Comparison of ENCODE assay signal across 34 cellular contexts in genomic region chr19:2998642-2999041, GRCh38. TPM values are rescaled to one million over a fixed set of nuclear protein-coding genes. Genes with fewer than 3 reads are reported as not detected.
"Had no signal": no experiment of that assay in that cellular context is flagged by ENCODE, and none has a peak within 500 bp of the region (broad histone marks: within the 10 kb centered on the region; RNA-seq: fewer than 3 reads in every experiment).

No MANE protein-coding gene starts in this region.

- FAIRE-seq: astrocyte, bronchial epithelial cell had no signal

- H3K27me3 ChIP-seq: adrenal gland, ascending aorta, body of pancreas, brain microvascular endothelial cell, breast epithelium, cardiac muscle cell had no signal

- ATAC-seq: activated naive CD4-positive, alpha-beta T cell treated with anti-CD3 and anti-CD28 coated beads, Interleukin-2, amount 50 U/mL, for 72 hours; activated naive CD8-positive, alpha-beta T cell treated with anti-CD3 and anti-CD28 coated beads, Interleukin-2, amount 50 U/mL, for 24 hours; activated T-cell treated with anti-CD3 and anti-CD28 coated beads, Interleukin-2, amount 50 U/mL, for 4 hours; activated T-cell treated with anti-CD3 and anti-CD28 coated beads, Interleukin-2, amount 50 U/mL, for 72 hours; activated T-helper 17 cell treated with anti-CD3 and anti-CD28 coated beads, Interleukin-2, amount 50 U/mL, for 72 hours; body of pancreas had no signal

- H3K4me3 ChIP-seq: adrenal gland, ascending aorta, body of pancreas, breast epithelium, cardiac muscle cell had no signal

- H3K36me3 ChIP-seq: brain microvascular endothelial cell had no signal

- H3K4me1 ChIP-seq: adrenal gland, ascending aorta, body of pancreas, breast epithelium had no signal

- DNase-seq: activated effector memory CD4-positive, alpha-beta T cell treated with anti-CD3 and anti-CD28 coated beads, Interleukin-2, amount 50 U/mL, for 16 hours; activated effector memory CD4-positive, alpha-beta T cell treated with Interleukin-2 at 50 U/mL for 16 hours; activated gamma-delta T cell; activated gamma-delta T cell treated with Interleukin-2 at 50 U/mL for 16 hours; activated naive CD4-positive, alpha-beta T cell; activated naive CD4-positive, alpha-beta T cell treated with anti-CD3 and anti-CD28 coated beads for 36 hours; activated naive CD4-positive, alpha-beta T cell treated with anti-CD3 and anti-CD28 coated beads, Interleukin-2, amount 10 ng/mL, durations not matched to agents 7 days and 5 days; activated naive CD4-positive, alpha-beta T cell treated with anti-CD3 and anti-CD28 coated beads, Interleukin-2, amount 50 U/mL, for 16 hours; activated naive CD4-positive, alpha-beta T cell treated with Interleukin-2 at 50 U/mL for 16 hours; activated naive CD8-positive, alpha-beta T cell treated with anti-CD3 and anti-CD28 coated beads for 36 hours; activated naive CD8-positive, alpha-beta T cell treated with anti-CD3 and anti-CD28 coated beads, Interleukin-2, amount 10 ng/mL, durations not matched to agents 7 days and 5 days; activated naive CD8-positive, alpha-beta T cell treated with anti-CD3 and anti-CD28 coated beads, Interleukin-2, amount 50 U/mL, for 24 hours; activated T-cell treated with anti-CD3 and anti-CD28 coated beads, Interleukin-2, amount 50 U/mL, for 1 hour; activated T-cell treated with anti-CD3 and anti-CD28 coated beads, Interleukin-2, amount 50 U/mL, for 24 hours; activated T-cell treated with anti-CD3 and anti-CD28 coated beads, Interleukin-2, amount 50 U/mL, for 4 hours; activated T-cell treated with anti-CD3 and anti-CD28 coated beads, Interleukin-2, amount 50 U/mL, for 48 hours; activated T-cell treated with anti-CD3 and anti-CD28 coated beads, Interleukin-2, amount 50 U/mL, for 72 hours; adrenal gland; amniotic stem cell; amygdala; anterior cingulate cortex; aorta; body of pancreas; brain microvascular endothelial cell; caudate nucleus; central memory CD4-positive, alpha-beta T cell; cerebellar nuclear complex had no signal

- H3K9me3 ChIP-seq: adrenal gland, ascending aorta, body of pancreas, breast epithelium had no signal

- H3K27ac ChIP-seq: adrenal gland, ascending aorta, body of pancreas, brain microvascular endothelial cell, breast epithelium, cardiac muscle cell had no signal

RNA-seq across cellular contexts. Expression of gene TLE6, which starts 21.3 kb away (rescaled TPM):
- total RNA-seq: ascending aorta, bronchial epithelial cell had no signal
